ENCODE assay signal across 20 cellular contexts in the genomic region with DNA sequence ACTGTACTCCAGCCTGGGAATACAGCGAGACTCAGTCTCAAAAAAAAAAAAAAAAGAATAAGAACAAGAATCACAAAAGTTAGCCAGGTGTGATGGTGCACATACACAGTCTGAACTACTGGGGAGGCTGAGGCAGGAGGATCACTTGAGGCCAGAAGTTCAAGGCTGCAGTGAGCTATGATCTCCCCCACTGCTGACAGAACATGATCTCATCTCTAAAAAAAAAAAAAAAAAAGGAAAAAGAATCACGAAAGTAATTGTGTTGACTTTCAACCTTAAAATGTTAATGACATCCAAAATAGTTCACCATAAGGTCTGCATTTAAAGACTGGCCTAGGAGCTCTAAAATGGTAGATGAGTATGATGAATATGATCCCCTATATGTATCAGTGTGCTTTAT.
DNase-seq lines count a peak whose midpoint lies in the region; ATAC-seq, FAIRE-seq and TF ChIP-seq lines count a peak whose summit lies in the region.
"Had no signal": no experiment of that assay in that cellular context is flagged by ENCODE, and none has a peak within 500 bp of the region (broad histone marks: within the 10 kb centered on the region; RNA-seq: fewer than 3 reads in every experiment).

No MANE protein-coding gene starts in this region.

- TF ChIP-seq EP300 in K562 (IDR thresholded peaks at IDR 0.05; ENCODE audit: low read length) (no peak), transverse colon (IDR thresholded peaks at IDR 0.05; ENCODE audit: low read depth) (no peak)

- no TSS peak for BruUV-seq in K562 (replicated peaks; lab: Mats Ljungman, UMichigan)

- 0 out of 2 replicates have a peak, but pooled peaks cover 6% of the 10 kb centered on the region for H4K20me1 ChIP-seq in K562 (replicated peaks; ENCODE audit: control insufficient read depth, insufficient read depth, low read length)

- no peak for TF ChIP-seq CTCF in heart right ventricle (IDR thresholded peaks at IDR 0.05)
- no peak for TF ChIP-seq CTCF in K562 (IDR thresholded peaks at IDR 0.05 in 2 of 3, conservative IDR thresholded peaks at IDR 0.05 in 1 of 3; ENCODE audit: insufficient read depth in 2 of 3, low read depth in 1 of 3, low read length in 3 of 3)
- TF ChIP-seq CTCF in osteocyte (IDR thresholded peaks at IDR 0.05): no peak
- no peak for TF ChIP-seq CTCF in transverse colon (IDR thresholded peaks at IDR 0.05)

- no peak overlapping the region for H3K4me2 ChIP-seq in K562 (ENCODE audit: insufficient read depth, low read length)

- TF ChIP-seq POLR2A in K562 (conservative IDR thresholded peaks at IDR 0.05) (no peak), transverse colon (IDR thresholded peaks at IDR 0.05) (no peak)

- CTCF ChIA-PET in K562 (lab: Yijun Ruan, JAX; ENCODE audit: low intra/inter-chr PET ratio): no interaction called here

- POLR2A ChIA-PET in K562 (lab: Yijun Ruan, JAX): interaction anchor here (0.6 to 1.4 kb wide), 3 partner anchors 13 to 57 kb away, joined by 3 read pairs; no protein-coding TSS in a partner anchor

- DNase-seq in heart right ventricle: no peak
- no peak for DNase-seq in Right ventricle myocardium superior
- DNase-seq in K562 (ENCODE audit: extremely low read depth in 1 of 4, low spot score in 3 of 4): no peak
- DNase-seq in osteocyte (ENCODE audit: extremely low spot score, unreplicated experiment): no peak
- DNase-seq in transverse colon: no peak
- DNase-seq in activated gamma-delta T cell treated with Interleukin-2 at 50 U/mL for 16 hours: no peak
- no peak for DNase-seq in epidermal melanocyte (ENCODE audit: insufficient read length, low spot score)
- DNase-seq: activated T-cell treated with anti-CD3 and anti-CD28 coated beads, Interleukin-2, amount 50 U/mL, for 72 hours; CD4-positive, alpha-beta memory T cell; NCI-H187 treated with DMSO at 0.1 percent for 48 hours; retina; stimulated activated CD4-positive, alpha-beta T cell treated with anti-CD3 and anti-CD28 coated beads, Interleukin-15, amount 100 ng/mL, for 24 hours had no signal

- H3K36me3 ChIP-seq in heart right ventricle (peaks cover 0 to 33% (median 2%) of the 10 kb centered on the region in 9 donors), K562 (ENCODE audit: control insufficient read depth, insufficient read depth, low read length) (peaks cover 34% of the 10 kb centered on the region; the same call in 2 of the 3 replicates), transverse colon (no peaks in the 10 kb centered on the region)
- H3K36me3 ChIP-seq: WERI-Rb-1 had no signal

- H3K27ac ChIP-seq in heart right ventricle (peak overlapping the region in 6 of 10 donors; percentile 60 to 99 (median 98)), K562 (ENCODE audit: extremely low read depth, low read depth, low read length) (no peak overlapping the region), transverse colon (peak overlapping the region; percentile 94 to 98 (median 97))
- H3K27ac ChIP-seq: WERI-Rb-1 had no signal

- H3K79me2 ChIP-seq in K562 (ENCODE audit: control insufficient read depth, insufficient read depth, low read length): peaks cover 83% of the 10 kb centered on the region

- H3K27ac Mint-ChIP-seq in osteocyte (ENCODE audit: unreplicated experiment): peak overlapping the region; percentile 57

- H3K4me1 ChIP-seq in heart right ventricle (peaks cover 10 to 83% (median 63%) of the 10 kb centered on the region in 9 donors), K562 (replicated peaks in 1 of 2; ENCODE audit: control insufficient read depth in 2 of 2, insufficient read depth in 2 of 2, low read length in 2 of 2) (peaks cover 16 to 19% of the 10 kb centered on the region in 2 experiments), transverse colon (peaks cover 10 to 52% (median 15%) of the 10 kb centered on the region in 4 donors)

- H3K9me3 ChIP-seq in heart right ventricle (no peaks in the 10 kb centered on the region), K562 (replicated peaks; ENCODE audit: control insufficient read depth, insufficient read depth, low read depth, low read length) (no peaks in the 10 kb centered on the region), transverse colon (no peaks in the 10 kb centered on the region)

- H2AFZ ChIP-seq in K562 (ENCODE audit: low read depth, low read length): no peak overlapping the region

- H3K27me3 Mint-ChIP-seq in osteocyte (ENCODE audit: unreplicated experiment): no peaks in the 10 kb centered on the region

- H3K4me1 Mint-ChIP-seq in osteocyte (ENCODE audit: unreplicated experiment): peaks cover 34% of the 10 kb centered on the region

- TF ChIP-seq RAD21 in K562 (CRISPR knock-in tag; conservative IDR thresholded peaks at IDR 0.05 in 1 of 2, IDR thresholded peaks at IDR 0.05 in 1 of 2): no peak

- H3K9ac ChIP-seq in K562 (ENCODE audit: insufficient read depth in 1 of 2, low read depth in 2 of 2, low read length in 2 of 2): no peak overlapping the region

- intact Hi-C loops in heart right ventricle (cut with DNase I): loop anchor here in 4 of 10 donors (10.0 kb wide), 3 partner anchors 49 to 71 kb away; a partner anchor contains a TSS
- intact Hi-C loops in Right ventricle myocardium superior (cut with DNase I): no loop called here
- intact Hi-C loops in K562 (cut with micrococcal nuclease): no loop called here
- intact Hi-C loops in transverse colon (cut with DNase I; ENCODE audit: low total_unique reads): no loop called here

- H3K4me3 ChIP-seq in heart right ventricle (no peak overlapping the region), K562 (no peak overlapping the region), transverse colon (no peak overlapping the region)

- no peaks in the 10 kb centered on the region for H3K9me3 Mint-ChIP-seq in osteocyte (ENCODE audit: unreplicated experiment)
- H3K9me3 Mint-ChIP-seq: activated naive CD4-positive, alpha-beta T cell treated with anti-CD3 and anti-CD28 coated beads, Interleukin-2, amount 50 U/mL, for 72 hours; activated T-cell treated with anti-CD3 and anti-CD28 coated beads, Interleukin-2, amount 50 U/mL, for 72 hours; CD4-positive, alpha-beta memory T cell; endodermal cell; T-helper 1 cell treated with Interleukin-12 subunit alpha and Interleukin-12 subunit beta and Interleukin-4 antibody, amounts not matched to agents 30 μg/mL and 1 μg/mL, for 36 hours had no signal

- H3K4me3 Mint-ChIP-seq in osteocyte (ENCODE audit: unreplicated experiment): no peak overlapping the region
- H3K4me3 Mint-ChIP-seq: CD4-positive, alpha-beta memory T cell; endodermal cell; T-helper 1 cell treated with Interleukin-12 subunit alpha and Interleukin-12 subunit beta and Interleukin-4 antibody, amounts not matched to agents 30 μg/mL and 1 μg/mL, for 36 hours had no signal

- H3K9me1 ChIP-seq in K562 (ENCODE audit: control insufficient read depth, insufficient read depth, low read length): no peaks in the 10 kb centered on the region

- peaks cover 4% of the 10 kb centered on the region for H3K36me3 Mint-ChIP-seq in osteocyte (ENCODE audit: unreplicated experiment)

- no peak for FAIRE-seq in K562 (lab: Jason Lieb, UNC)
- FAIRE-seq: GM12891 had no signal

- in situ Hi-C loops in K562 (cut with MboI) (no loop called here), transverse colon (cut with MboI; ENCODE audit: low pct_ligation_motif_present in 1 of 4, low pct_unique_long_range_greater_than_20kb in 1 of 4, low sequenced_read_pairs in 3 of 4) (no loop called here)

- 52 to 58% methylated on average over 2 of the region's 2 CpGs for WGBS in heart right ventricle, 2 donors
- 58% methylated on average over 2 of the region's 2 CpGs for WGBS in K562 (ENCODE audit: insufficient coverage, low coverage, missing lambda C conversion rate)
- 44 to 64% methylated on average over 1 to 2 of the region's 2 CpGs for WGBS in transverse colon (ENCODE audit: low coverage in 1 of 2), 2 donors

- H3K27me3 ChIP-seq in heart right ventricle (no peaks in the 10 kb centered on the region), K562 (ENCODE audit: control insufficient read depth in 2 of 2, insufficient read depth in 2 of 2, low read length in 2 of 2) (no peaks in the 10 kb centered on the region), transverse colon (no peaks in the 10 kb centered on the region)

- ATAC-seq in heart right ventricle (no peak), Right ventricle myocardium superior (ENCODE audit: poor library complexity) (no peak), K562 (no peak), HG03521 (IDR thresholded peaks at IDR 0.05; ENCODE audit: unreplicated experiment) (no peak)
- ATAC-seq: activated naive CD4-positive, alpha-beta T cell treated with anti-CD3 and anti-CD28 coated beads, Interleukin-2, amount 50 U/mL, for 72 hours; activated T-cell treated with anti-CD3 and anti-CD28 coated beads, Interleukin-2, amount 50 U/mL, for 72 hours; left lobe of liver; Panc1 had no signal

TF ChIP-seq in K562, 482 proteins besides CTCF, POLR2A, EP300 and RAD21:
- TF ChIP-seq ZNF384 (IDR thresholded peaks at IDR 0.05; ENCODE audit: low read depth, low read length): peak; percentile 66
- TF ChIP-seq PHF21A (IDR thresholded peaks at IDR 0.05; ENCODE audit: borderline replicate concordance, low read depth): no peak
TF ChIP-seq in K562: peak in this region for 1.
